In genomic region chr10:119221201-119221600, GRCh38 we compare ENCODE assay signal across 18 cellular contexts. TPM values are rescaled to one million over a fixed set of nuclear protein-coding genes. Genes with fewer than 3 reads are reported as not detected.
DNase-seq lines count a peak whose midpoint lies in the region; ATAC-seq and TF ChIP-seq lines count a peak whose summit lies in the region.
"Had no signal": no experiment of that assay in that cellular context is flagged by ENCODE, and none has a peak within 500 bp of the region (broad histone marks: within the 10 kb centered on the region; RNA-seq: fewer than 3 reads in every experiment).

No MANE protein-coding gene starts in this region.

- no peaks in the 10 kb centered on the region for H3K9me2 ChIP-seq in OCI-LY7 (ENCODE audit: insufficient read depth, low read length)

- POLR2A ChIA-PET in OCI-LY7 (lab: Charles Lee) = interaction anchor here (1.1 kb wide), 1 partner anchor 11 kb away, joined by 3 read pairs; no protein-coding TSS in a partner anchor

- TF ChIP-seq CTCF in esophagus squamous epithelium (IDR thresholded peaks at IDR 0.05) (no peak), liver (IDR thresholded peaks at IDR 0.05; ENCODE audit: low read depth, low read length, missing input control) (no peak), OCI-LY7 (conservative IDR thresholded peaks at IDR 0.05; ENCODE audit: low read length) (no peak)

- H3K9me3 ChIP-seq in esophagus squamous epithelium (no peaks in the 10 kb centered on the region), liver (ENCODE audit: control insufficient read depth in 4 of 4, low read length in 3 of 4) (no peaks in the 10 kb centered on the region), stomach smooth muscle (ENCODE audit: control insufficient read depth in 2 of 2, low read length in 2 of 2) (no peaks in the 10 kb centered on the region), OCI-LY7 (ENCODE audit: low read length) (no peaks in the 10 kb centered on the region)
- H3K9me3 ChIP-seq: body of pancreas had no signal

- intact Hi-C loops in esophagus squamous epithelium (cut with DNase I) (no loop called here), OCI-LY7 (cut with micrococcal nuclease; ENCODE audit: unreplicated experiment) (no loop called here)

- no TSS peak for BruUV-seq in OCI-LY7 (replicated peaks; lab: Mats Ljungman, UMichigan)

- no peak overlapping the region for H3K4me3 ChIP-seq in esophagus squamous epithelium
- H3K4me3 ChIP-seq in liver (ENCODE audit: low read depth in 1 of 3, low read length in 3 of 3) = no peak overlapping the region
- H3K4me3 ChIP-seq in stomach smooth muscle (ENCODE audit: low read length in 2 of 2) = no peak overlapping the region
- no peak overlapping the region for H3K4me3 ChIP-seq in OCI-LY7 (ENCODE audit: low read depth, low read length, poor library complexity, severe bottlenecking)
- H3K4me3 ChIP-seq: body of pancreas had no signal

- H3K27ac ChIP-seq in esophagus squamous epithelium (peak overlapping the region; percentile 41 to 78 (median 74)), liver (ENCODE audit: low read depth in 1 of 2, low read length in 2 of 2) (peak overlapping the region in 1 of 2 donors; percentile 43), stomach smooth muscle (ENCODE audit: low read length) (peak overlapping the region; percentile 18), OCI-LY7 (ENCODE audit: low read depth, low read length, poor library complexity, severe bottlenecking) (no peak overlapping the region)
- H3K27ac ChIP-seq: WERI-Rb-1 had no signal

- H3K9ac ChIP-seq in liver (ENCODE audit: low read depth in 1 of 2, low read length in 2 of 2) = no peak overlapping the region
- H3K9ac ChIP-seq in stomach smooth muscle (ENCODE audit: low read length in 2 of 2) = no peak overlapping the region

- 76 to 95% methylated on average over 4 of the region's 4 CpGs for WGBS in esophagus squamous epithelium, 2 donors
- WGBS in liver = 84% methylated on average over 4 of the region's 4 CpGs

- H3K27me3 ChIP-seq in esophagus squamous epithelium (no peaks in the 10 kb centered on the region), liver (ENCODE audit: control insufficient read depth in 4 of 4, insufficient read depth in 4 of 4, low read length in 3 of 4) (no peaks in the 10 kb centered on the region), stomach smooth muscle (ENCODE audit: control insufficient read depth in 1 of 2, insufficient read depth in 2 of 2, low read length in 2 of 2) (no peaks in the 10 kb centered on the region)
- H3K27me3 ChIP-seq: body of pancreas had no signal

- ATAC-seq in GM19324 (IDR thresholded peaks at IDR 0.05; ENCODE audit: low FRiP score, unreplicated experiment) = no peak
- ATAC-seq in GM19452 (IDR thresholded peaks at IDR 0.05; ENCODE audit: unreplicated experiment) = no peak
- ATAC-seq: activated CD8-positive, alpha-beta memory T cell treated with anti-CD3 and anti-CD28 coated beads, Interleukin-2, amount 10 ng/mL, durations not matched to agents 7 days and 5 days; body of pancreas; PC-3 had no signal

- no peaks in the 10 kb centered on the region for H4K20me1 ChIP-seq in OCI-LY7 (ENCODE audit: insufficient read depth, low read length)

- TF ChIP-seq POLR2A in esophagus squamous epithelium (IDR thresholded peaks at IDR 0.05) = no peak

- H3K4me1 ChIP-seq in esophagus squamous epithelium (peaks cover 0 to 66% (median 39%) of the 10 kb centered on the region in 3 donors), liver (ENCODE audit: control insufficient read depth in 4 of 4, insufficient read depth in 4 of 4, low read length in 3 of 4) (peaks cover 6 to 29% (median 21%) of the 10 kb centered on the region in 4 donors), stomach smooth muscle (ENCODE audit: control insufficient read depth, insufficient read depth, low read length) (peaks cover 42% of the 10 kb centered on the region), OCI-LY7 (ENCODE audit: insufficient read depth, low read length, poor library complexity, severe bottlenecking) (no peaks in the 10 kb centered on the region)

- H2AFZ ChIP-seq in OCI-LY7 (ENCODE audit: low read length) = no peak overlapping the region

- DNase-seq in GM03348 (ENCODE audit: low spot score) (peak; percentile 50), esophagus squamous epithelium (lab: John Stamatoyannopoulos, UW) (no peak), NCI-H2029 (lab: John Stamatoyannopoulos, UW) (no peak), OCI-LY7 (ENCODE audit: low spot score) (no peak)
- DNase-seq: activated CD8-positive, alpha-beta memory T cell treated with anti-CD3 and anti-CD28 coated beads, Interleukin-2, amount 10 ng/mL, durations not matched to agents 7 days and 5 days; activated gamma-delta T cell treated with Interleukin-2 at 50 U/mL for 16 hours; body of pancreas; GOT3; NCI-H2029 treated with DMSO at 0.1 percent for 48 hours; PC-3; stimulated activated CD4-positive, alpha-beta T cell treated with anti-CD3 and anti-CD28 coated beads, Interleukin-12 subunit alpha, Interleukin-12 subunit beta, amount 100 ng/mL, for 4 hours; stimulated activated naive CD8-positive, alpha-beta T cell treated with anti-CD3 and anti-CD28 coated beads, Interleukin-15, amount 100 ng/mL, for 72 hours; SW 1271; WERI-Rb-1 had no signal

- no peak for TF ChIP-seq RAD21 in liver (IDR thresholded peaks at IDR 0.05)

- H3K4me2 ChIP-seq in OCI-LY7 (ENCODE audit: low read length) = no peak overlapping the region

- H3K36me3 ChIP-seq in esophagus squamous epithelium = no peaks in the 10 kb centered on the region
- no peaks in the 10 kb centered on the region for H3K36me3 ChIP-seq in liver (ENCODE audit: control insufficient read depth in 4 of 4, insufficient read depth in 3 of 4, low read depth in 1 of 4, low read length in 3 of 4)
- H3K36me3 ChIP-seq in stomach smooth muscle (ENCODE audit: control insufficient read depth in 2 of 2, insufficient read depth in 2 of 2, low read length in 2 of 2) = no peaks in the 10 kb centered on the region
- H3K36me3 ChIP-seq in OCI-LY7 (ENCODE audit: insufficient read depth, low read length) = no peaks in the 10 kb centered on the region
- H3K36me3 ChIP-seq: WERI-Rb-1 had no signal

- no peaks in the 10 kb centered on the region for H3K79me2 ChIP-seq in OCI-LY7 (ENCODE audit: insufficient read depth, low read depth, low read length)

- CTCF ChIA-PET in OCI-LY7 (lab: Charles Lee; ENCODE audit: unreplicated experiment) = no interaction called here

TF ChIP-seq in liver, 16 proteins besides CTCF, POLR2A, EP300 and RAD21:
- TF ChIP-seq FOXA2 (IDR thresholded peaks at IDR 0.05) (no peak), YY1 (IDR thresholded peaks at IDR 0.05) (no peak), NR2F2 (IDR thresholded peaks at IDR 0.05) (peak; percentile 79), SP1 (IDR thresholded peaks at IDR 0.05) (peak; percentile 36), REST (IDR thresholded peaks at IDR 0.05) (peak; percentile 59)

RNA-seq across cellular contexts. Expression of gene GRK5, which starts 13.8 kb away (rescaled TPM):
- total RNA-seq in esophagus squamous epithelium (10 to 100 TPM in 1 of 4 donors, 1 to 10 TPM in 3; 2.4 to 18.9 (median 6.3) TPM), liver (1 to 10 TPM; 4.5 to 6.6 TPM), OCI-LY7 (2022) (8.3 and 10.2 TPM in 2 replicates)
- polyA plus RNA-seq in liver = 1 to 10 TPM; 2.1 to 5.7 TPM
- 4.2 and 4.7 TPM in 2 replicates for total RNA-seq in OCI-LY7 (2014; rRNA removed; shearing (Covaris generic))

RNA-seq across cellular contexts. Expression of gene PRDX3, which starts 42.6 kb away (rescaled TPM):
- total RNA-seq in esophagus squamous epithelium (100 to 1,000 TPM in 3 of 4 donors, 10 to 100 TPM in 1; 42.9 to 183 (median 119) TPM), liver (100 to 1,000 TPM; 176 to 247 TPM), OCI-LY7 (2022) (150 and 156 TPM in 2 replicates)
- 100 to 1,000 TPM; 268 to 307 TPM for polyA plus RNA-seq in liver
- total RNA-seq in OCI-LY7 (2014; rRNA removed; shearing (Covaris generic)) = 124 and 175 TPM in 2 replicates

RNA-seq across cellular contexts. Expression of gene SFXN4, which starts 55.7 kb away (rescaled TPM):
- total RNA-seq in esophagus squamous epithelium (100 to 1,000 TPM in 1 of 4 donors, 10 to 100 TPM in 3; 13.8 to 120 (median 24.4) TPM), liver (10 to 100 TPM; 12.4 to 34.1 TPM), OCI-LY7 (2022) (38.8 and 46.4 TPM in 2 replicates)
- polyA plus RNA-seq in liver = 10 to 100 TPM; 20.7 to 27.5 TPM
- 27.8 and 35.9 TPM in 2 replicates for total RNA-seq in OCI-LY7 (2014; rRNA removed; shearing (Covaris generic))
